In genomic region chrX:13109811-13110210, GRCh38 we compare ENCODE assay signal across 13 cellular contexts.
A peak's percentile ranks its signal among the peaks of the same experiment; 100 is the strongest.
DNase-seq lines count a peak whose midpoint lies in the region; ATAC-seq and TF ChIP-seq lines count a peak whose summit lies in the region.
"Had no signal": no experiment of that assay in that cellular context is flagged by ENCODE, and none has a peak within 500 bp of the region (broad histone marks: within the 10 kb centered on the region; RNA-seq: fewer than 3 reads in every experiment).

No MANE protein-coding gene starts in this region.

- H3K27me3 ChIP-seq in heart right ventricle (peaks cover 0 to 8% (median 0%) of the 10 kb centered on the region in 7 donors), uterus (no peaks in the 10 kb centered on the region)

- H3K36me3 Mint-ChIP-seq in mesothelial cell of epicardium: peaks cover 5% of the 10 kb centered on the region
- H3K36me3 Mint-ChIP-seq in naive thymus-derived CD8-positive, alpha-beta T cell: peaks cover 0 to 8% (median 0%) of the 10 kb centered on the region in 3 donors
- H3K36me3 Mint-ChIP-seq: activated CD8-positive, alpha-beta memory T cell treated with anti-CD3 and anti-CD28 coated beads, Interleukin-2, amount 10 ng/mL, durations not matched to agents 7 days and 5 days; type B pancreatic cell had no signal

- peaks cover 0 to 6% (median 0%) of the 10 kb centered on the region in 11 donors for H3K9me3 ChIP-seq in heart right ventricle
- no peaks in the 10 kb centered on the region for H3K9me3 ChIP-seq in uterus

- ATAC-seq in heart right ventricle (no peak), HG03097 (IDR thresholded peaks at IDR 0.05; ENCODE audit: low FRiP score, unreplicated experiment) (no peak), GM19452 (IDR thresholded peaks at IDR 0.05; ENCODE audit: unreplicated experiment) (no peak)
- ATAC-seq in naive thymus-derived CD8-positive, alpha-beta T cell: no peak
- ATAC-seq: activated CD8-positive, alpha-beta memory T cell treated with anti-CD3 and anti-CD28 coated beads, Interleukin-2, amount 10 ng/mL, durations not matched to agents 7 days and 5 days had no signal

- no peak for DNase-seq in heart right ventricle
- DNase-seq in cardiac septum (ENCODE audit: low spot score): no peak
- peak; percentile 55 for DNase-seq in epithelial cell of esophagus (ENCODE audit: low read depth)
- DNase-seq in mesothelial cell of epicardium (ENCODE audit: low spot score in 2 of 2, unreplicated experiment in 2 of 2): no peak
- peak in 1 of 2 donors; percentile 36 for DNase-seq in uterus
- DNase-seq in naive thymus-derived CD8-positive, alpha-beta T cell: no peak
- DNase-seq: activated CD8-positive, alpha-beta memory T cell treated with anti-CD3 and anti-CD28 coated beads, Interleukin-2, amount 10 ng/mL, durations not matched to agents 7 days and 5 days; effector memory CD4-positive, alpha-beta T cell; NCI-H1092; NCI-H510A treated with DMSO at 0.1 percent for 48 hours had no signal

- no peak for TF ChIP-seq POLR2A in uterus (IDR thresholded peaks at IDR 0.05)

- H3K4me3 Mint-ChIP-seq in mesothelial cell of epicardium: no peak overlapping the region
- no peak overlapping the region for H3K4me3 Mint-ChIP-seq in naive thymus-derived CD8-positive, alpha-beta T cell
- H3K4me3 Mint-ChIP-seq: activated CD8-positive, alpha-beta memory T cell treated with anti-CD3 and anti-CD28 coated beads, Interleukin-2, amount 10 ng/mL, durations not matched to agents 7 days and 5 days; type B pancreatic cell had no signal

- H3K36me3 ChIP-seq in heart right ventricle (no peaks in the 10 kb centered on the region), uterus (no peaks in the 10 kb centered on the region)

- intact Hi-C loops in heart right ventricle (cut with DNase I) (loop anchor here in 6 of 10 donors (5.0 to 10.0 kb wide), 8 partner anchors 85 to 365 kb away; partner anchors contain the start of gene TMSB4X (in 2 of the 6)), cardiac septum (cut with DNase I) (loop anchor here (10.0 kb wide), 1 partner anchor 375 kb away; no protein-coding TSS in a partner anchor), uterus (cut with DNase I; ENCODE audit: low total_unique reads) (loop anchor here (10.0 kb wide), 1 partner anchor 135 kb away; the partner anchor contains the start of gene TMSB4X)

- no peak for TF ChIP-seq CTCF in heart right ventricle (IDR thresholded peaks at IDR 0.05)
- TF ChIP-seq CTCF in epithelial cell of esophagus (IDR thresholded peaks at IDR 0.05; ENCODE audit: insufficient read depth, low read depth, low read length, missing control alignments): no peak
- no peak for TF ChIP-seq CTCF in mesothelial cell of epicardium (IDR thresholded peaks at IDR 0.05; ENCODE audit: unreplicated experiment)
- no peak for TF ChIP-seq CTCF in uterus (IDR thresholded peaks at IDR 0.05)

- peaks cover 39% of the 10 kb centered on the region for H3K9me3 Mint-ChIP-seq in mesothelial cell of epicardium
- H3K9me3 Mint-ChIP-seq in naive thymus-derived CD8-positive, alpha-beta T cell: peaks cover 0 to 4% (median 0%) of the 10 kb centered on the region in 9 donors

- 62 to 91% methylated on average over 5 of the region's 5 CpGs for WGBS in heart right ventricle, 2 donors

- H3K4me3 ChIP-seq in heart right ventricle (no peak overlapping the region), epithelial cell of esophagus (ENCODE audit: low read length) (no peak overlapping the region), uterus (no peak overlapping the region)

- peak overlapping the region; percentile 18 to 80 (median 62) for H3K27ac ChIP-seq in heart right ventricle
- H3K27ac ChIP-seq in uterus: peak overlapping the region; percentile 74 to 75

- H3K4me1 ChIP-seq in heart right ventricle (peaks cover 0 to 28% (median 7%) of the 10 kb centered on the region in 9 donors), uterus (no peaks in the 10 kb centered on the region)

- POLR2A ChIA-PET in naive thymus-derived CD8-positive, alpha-beta T cell (lab: Charles Lee): no interaction called here

- peak overlapping the region; percentile 82 for H3K27ac Mint-ChIP-seq in mesothelial cell of epicardium
- no peak overlapping the region for H3K27ac Mint-ChIP-seq in naive thymus-derived CD8-positive, alpha-beta T cell
- H3K27ac Mint-ChIP-seq: activated CD8-positive, alpha-beta memory T cell treated with anti-CD3 and anti-CD28 coated beads, Interleukin-2, amount 10 ng/mL, durations not matched to agents 7 days and 5 days; type B pancreatic cell had no signal

- peaks cover 27% of the 10 kb centered on the region for H3K4me1 Mint-ChIP-seq in mesothelial cell of epicardium
- peaks cover 0 to 2% (median 0%) of the 10 kb centered on the region in 4 donors for H3K4me1 Mint-ChIP-seq in naive thymus-derived CD8-positive, alpha-beta T cell

- H3K27me3 Mint-ChIP-seq in mesothelial cell of epicardium (ENCODE audit: low read depth): no peaks in the 10 kb centered on the region
- no peaks in the 10 kb centered on the region for H3K27me3 Mint-ChIP-seq in naive thymus-derived CD8-positive, alpha-beta T cell
- H3K27me3 Mint-ChIP-seq: activated CD8-positive, alpha-beta memory T cell treated with anti-CD3 and anti-CD28 coated beads, Interleukin-2, amount 10 ng/mL, durations not matched to agents 7 days and 5 days; type B pancreatic cell had no signal
